Comparison of ENCODE assay signal across 16 cellular contexts in genomic region chr1:214086945-214087344, GRCh38.
"Had no signal": no experiment of that assay in that cellular context is flagged by ENCODE, and none has a peak within 500 bp of the region (broad histone marks: within the 10 kb centered on the region; RNA-seq: fewer than 3 reads in every experiment).

No MANE protein-coding gene starts in this region.

- H3K27ac ChIP-seq: colonic mucosa, heart left ventricle, left lung, pancreas, testis had no signal

- ATAC-seq: activated CD4-positive, alpha-beta T cell treated with anti-CD3 and anti-CD28 coated beads for 36 hours; activated naive CD8-positive, alpha-beta T cell treated with anti-CD3 and anti-CD28 coated beads, Interleukin-2, amount 50 U/mL, for 24 hours; heart left ventricle; left lung; pancreas; stimulated activated naive CD8-positive, alpha-beta T cell treated with anti-CD3 and anti-CD28 coated beads, Interleukin-15, amount 100 ng/mL, for 72 hours had no signal

- H3K9me3 Mint-ChIP-seq: activated CD4-positive, alpha-beta memory T cell treated with anti-CD3 and anti-CD28 coated beads, Interleukin-2, amount 10 ng/mL, durations not matched to agents 7 days and 5 days; stimulated activated naive CD8-positive, alpha-beta T cell treated with anti-CD3 and anti-CD28 coated beads, Interleukin-15, amount 100 ng/mL, for 72 hours had no signal

- H3K4me3 Mint-ChIP-seq: activated CD4-positive, alpha-beta memory T cell treated with anti-CD3 and anti-CD28 coated beads, Interleukin-2, amount 10 ng/mL, durations not matched to agents 7 days and 5 days; activated CD4-positive, alpha-beta T cell treated with anti-CD3 and anti-CD28 coated beads for 36 hours; activated naive CD8-positive, alpha-beta T cell treated with anti-CD3 and anti-CD28 coated beads, Interleukin-2, amount 50 U/mL, for 24 hours; neural crest cell; stimulated activated naive CD8-positive, alpha-beta T cell treated with anti-CD3 and anti-CD28 coated beads, Interleukin-15, amount 100 ng/mL, for 72 hours had no signal

- H3K36me3 ChIP-seq: colonic mucosa, heart left ventricle, left lung, pancreas had no signal

- H3K4me3 ChIP-seq: colonic mucosa, heart left ventricle, left lung, pancreas, testis had no signal

- DNase-seq: activated CD4-positive, alpha-beta memory T cell treated with anti-CD3 and anti-CD28 coated beads, Interleukin-2, amount 10 ng/mL, durations not matched to agents 7 days and 5 days; activated CD4-positive, alpha-beta T cell treated with anti-CD3 and anti-CD28 coated beads for 36 hours; activated CD8-positive, alpha-beta memory T cell treated with anti-CD3 and anti-CD28 coated beads, Interleukin-2, amount 50 U/mL, for 48 hours; activated naive CD4-positive, alpha-beta T cell treated with Interleukin-2 at 50 U/mL for 16 hours; activated naive CD8-positive, alpha-beta T cell treated with anti-CD3 and anti-CD28 coated beads, Interleukin-2, amount 50 U/mL, for 24 hours; colonic mucosa; heart left ventricle; islet precursor cell; left lung; mesenchymal stem cell; pancreas; stimulated activated CD4-positive, alpha-beta T cell treated with anti-CD3 and anti-CD28 coated beads, Interleukin-4, amount 100 ng/mL, for 24 hours; stimulated activated naive CD8-positive, alpha-beta T cell treated with anti-CD3 and anti-CD28 coated beads, Interleukin-15, amount 100 ng/mL, for 72 hours; T-helper 9 cell; testis had no signal

- H3K4me1 Mint-ChIP-seq: activated CD4-positive, alpha-beta memory T cell treated with anti-CD3 and anti-CD28 coated beads, Interleukin-2, amount 10 ng/mL, durations not matched to agents 7 days and 5 days; activated CD4-positive, alpha-beta T cell treated with anti-CD3 and anti-CD28 coated beads for 36 hours; activated naive CD8-positive, alpha-beta T cell treated with anti-CD3 and anti-CD28 coated beads, Interleukin-2, amount 50 U/mL, for 24 hours; neural crest cell; stimulated activated naive CD8-positive, alpha-beta T cell treated with anti-CD3 and anti-CD28 coated beads, Interleukin-15, amount 100 ng/mL, for 72 hours had no signal

- H3K27me3 ChIP-seq: colonic mucosa, left lung, pancreas, testis had no signal

- H3K9me3 ChIP-seq: colonic mucosa, pancreas, testis had no signal

- H3K4me1 ChIP-seq: colonic mucosa, heart left ventricle, left lung, pancreas, testis had no signal

- H3K27me3 Mint-ChIP-seq: activated CD4-positive, alpha-beta memory T cell treated with anti-CD3 and anti-CD28 coated beads, Interleukin-2, amount 10 ng/mL, durations not matched to agents 7 days and 5 days; activated CD4-positive, alpha-beta T cell treated with anti-CD3 and anti-CD28 coated beads for 36 hours had no signal

- H3K27ac Mint-ChIP-seq: activated CD4-positive, alpha-beta memory T cell treated with anti-CD3 and anti-CD28 coated beads, Interleukin-2, amount 10 ng/mL, durations not matched to agents 7 days and 5 days; activated CD4-positive, alpha-beta T cell treated with anti-CD3 and anti-CD28 coated beads for 36 hours; activated naive CD8-positive, alpha-beta T cell treated with anti-CD3 and anti-CD28 coated beads, Interleukin-2, amount 50 U/mL, for 24 hours; stimulated activated naive CD8-positive, alpha-beta T cell treated with anti-CD3 and anti-CD28 coated beads, Interleukin-15, amount 100 ng/mL, for 72 hours had no signal
